In the genomic region with DNA sequence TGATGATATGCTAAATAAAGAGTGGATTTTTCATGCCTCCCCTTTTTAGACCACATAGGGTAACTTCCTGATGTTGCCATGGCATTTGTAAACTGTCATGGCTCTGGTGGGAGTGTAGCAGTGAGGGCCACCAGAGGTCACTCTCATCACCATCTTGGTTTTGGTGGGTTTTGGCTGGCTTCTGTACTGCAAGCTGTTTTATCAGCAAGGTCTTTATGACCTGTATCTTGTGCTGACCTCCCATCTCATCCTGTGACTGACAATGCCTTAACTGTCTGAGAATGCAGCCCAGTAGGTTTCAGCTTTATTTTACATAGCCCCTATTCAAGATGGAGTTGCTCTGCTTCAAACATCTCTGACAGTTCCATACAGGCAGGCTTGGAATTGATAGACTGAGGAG, we compare ENCODE assay signal across 8 cellular contexts.
DNase-seq lines count a peak whose midpoint lies in the region; ATAC-seq and TF ChIP-seq lines count a peak whose summit lies in the region.
"Not testable (repeated sequence)": the region's sequence is repeated elsewhere in the genome, so short reads cannot be mapped to it uniquely, and the experiment has no call there.

No MANE protein-coding gene starts in this region.

- 0 out of 2 replicates have a peak, but pooled peaks have one; percentile 20 for TF ChIP-seq CTCF in GM12875 (IDR thresholded peaks at IDR 0.05; ENCODE audit: borderline replicate concordance, insufficient read depth, low read depth, low read length)
- TF ChIP-seq CTCF in NB4 (IDR thresholded peaks at IDR 0.05; ENCODE audit: low read depth, low read length) = peak; percentile 51
- peak; percentile 31; the same call in 1 of the 2 replicates for TF ChIP-seq CTCF in PC-3 (conservative IDR thresholded peaks at IDR 0.05; ENCODE audit: low read depth, low read length)
- peak; percentile 19 for TF ChIP-seq CTCF in kidney epithelial cell (IDR thresholded peaks at IDR 0.05; ENCODE audit: insufficient read depth, low read length, poor library complexity, severe bottlenecking)

- H3K9ac ChIP-seq in BLaER1 treated with 17β-estradiol and CSF1 and Interleukin-3, amounts not matched to agents 10 nM and 100 nM; PC-3 (ENCODE audit: low read length): not testable (repeated sequence)

- intact Hi-C loops in PC-3 (cut with micrococcal nuclease) = not testable (repeated sequence)

- H3K4me2 ChIP-seq in BLaER1 treated with 17β-estradiol and CSF1 and Interleukin-3, amounts not matched to agents 10 nM and 100 nM = peak overlapping the region in 9 of 11 experiments; percentile 2 to 68 (median 46); a peak in 17 of 22 replicates
- H3K4me2 ChIP-seq in PC-3 (ENCODE audit: low read length) = not testable (repeated sequence)

- H4K20me1 ChIP-seq in BLaER1 treated with 17β-estradiol and CSF1 and Interleukin-3, amounts not matched to agents 10 nM and 100 nM = peaks cover 0 to 59% (median 0%) of the 10 kb centered on the region in 11 experiments; a peak in 4 of 22 replicates
- not testable (repeated sequence) for H4K20me1 ChIP-seq in PC-3 (ENCODE audit: low read length)

- H3K27ac ChIP-seq in BLaER1 treated with 17β-estradiol and CSF1 and Interleukin-3, amounts not matched to agents 10 nM and 100 nM = peak overlapping the region in 7 of 11 experiments; percentile 5 to 39 (median 35); a peak in 5 of 22 replicates
- not testable (repeated sequence) for H3K27ac ChIP-seq in PC-3 (ENCODE audit: low read length)

- peaks cover 11 to 22% (median 17%) of the 10 kb centered on the region in 10 experiments for H3K4me1 ChIP-seq in BLaER1 treated with 17β-estradiol and CSF1 and Interleukin-3, amounts not matched to agents 10 nM and 100 nM
- not testable (repeated sequence) for H3K4me1 ChIP-seq in PC-3 (ENCODE audit: insufficient read depth, low read length)

- H3K9me3 ChIP-seq in BLaER1 treated with 17β-estradiol and CSF1 and Interleukin-3, amounts not matched to agents 10 nM and 100 nM (replicated peaks in 1 of 11) = peaks cover 22 to 46% (median 40%) of the 10 kb centered on the region in 11 experiments; a peak in 21 of 22 replicates
- H3K9me3 ChIP-seq in PC-3 (ENCODE audit: low read length) = not testable (repeated sequence)

- not testable (repeated sequence) for ATAC-seq in PC-3

- not testable (repeated sequence) for BruUV-seq in PC-3 (replicated peaks; lab: Mats Ljungman, UMichigan)

- DNase-seq in NB4 (ENCODE audit: low read depth) (peak; percentile 48), ecto neural progenitor cell (ENCODE audit: low spot score) (peak; percentile 55), retina (peak; percentile 52)
- not testable (repeated sequence) for DNase-seq in PC-3; kidney epithelial cell (ENCODE audit: low read depth)
- DNase-seq in activated CD4-positive, alpha-beta T cell treated with anti-CD3 and anti-CD28 coated beads for 48 hours = peak; percentile 7

- POLR2A ChIA-PET in PC-3 (lab: Charles Lee; ENCODE audit: unreplicated experiment) = not testable (repeated sequence)

- H3K4me3 ChIP-seq in BLaER1 treated with 17β-estradiol and CSF1 and Interleukin-3, amounts not matched to agents 10 nM and 100 nM; GM12875 (ENCODE audit: low read depth, low read length); NB4 (ENCODE audit: low read depth, low read length); PC-3 (ENCODE audit: low read length); kidney epithelial cell (ENCODE audit: low read depth, low read length): not testable (repeated sequence)

- H3F3A ChIP-seq in PC-3 (ENCODE audit: low read length, unreplicated experiment) = not testable (repeated sequence)

- peaks cover 44 to 92% (median 69%) of the 10 kb centered on the region in 11 experiments for H3K36me3 ChIP-seq in BLaER1 treated with 17β-estradiol and CSF1 and Interleukin-3, amounts not matched to agents 10 nM and 100 nM
- not testable (repeated sequence) for H3K36me3 ChIP-seq in PC-3 (ENCODE audit: low read depth, low read length); kidney epithelial cell (ENCODE audit: control insufficient read depth, insufficient read depth, low read length)

- CTCF ChIA-PET in PC-3 (lab: Charles Lee) = not testable (repeated sequence)

- TF ChIP-seq POLR2A in NB4 (IDR thresholded peaks at IDR 0.05; ENCODE audit: extremely low read depth, insufficient read length) = not testable (repeated sequence)

- H3K79me2 ChIP-seq in PC-3 (ENCODE audit: low read length) = not testable (repeated sequence)

- not testable (repeated sequence) for H3K27me3 ChIP-seq in BLaER1 treated with 17β-estradiol and CSF1 and Interleukin-3, amounts not matched to agents 10 nM and 100 nM; PC-3 (ENCODE audit: low read length); kidney epithelial cell (ENCODE audit: control insufficient read depth, insufficient read depth, low read length)

- H3K9me2 ChIP-seq in PC-3 (replicated peaks; ENCODE audit: low read length) = not testable (repeated sequence)

- not testable (repeated sequence) for H2AFZ ChIP-seq in PC-3 (ENCODE audit: low read length)
